Comparison of ENCODE assay signal across 8 cellular contexts in the genomic region with DNA sequence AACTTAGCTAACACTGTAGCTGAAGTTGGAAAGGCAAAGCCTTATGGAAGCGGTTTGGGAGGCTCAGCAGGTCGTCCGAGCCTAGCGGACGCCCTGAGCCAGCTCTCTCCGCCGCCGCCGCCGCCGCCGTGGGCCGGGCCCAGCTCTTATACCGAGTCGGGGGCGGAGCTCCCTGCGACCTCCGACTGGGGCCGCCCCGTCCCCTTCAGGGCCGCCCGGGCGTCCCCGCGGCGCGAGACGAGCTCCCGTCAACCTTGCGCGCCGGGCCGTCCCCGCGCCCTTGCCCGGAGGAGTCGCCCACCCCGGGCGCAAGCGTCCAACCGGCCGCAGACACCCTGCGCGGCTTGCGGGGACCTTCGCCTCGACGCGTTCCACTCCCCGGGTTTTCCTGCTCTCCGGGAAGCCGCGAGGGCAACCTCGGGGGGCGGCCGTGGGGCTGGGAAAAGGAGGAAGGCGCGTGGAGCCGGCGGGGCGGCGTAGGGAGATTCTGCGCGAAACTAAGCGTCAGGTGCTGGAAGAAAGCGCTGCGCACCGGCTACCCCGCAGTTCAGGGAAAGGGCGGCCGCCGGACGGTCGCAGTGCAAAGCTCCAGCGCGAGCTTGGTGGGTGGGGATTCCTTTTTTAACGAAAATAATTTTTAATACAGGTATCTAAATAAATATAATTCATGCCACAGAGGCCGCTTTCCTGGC. TPM values are rescaled to one million over a fixed set of nuclear protein-coding genes. Genes with fewer than 3 reads are reported as not detected.
DNase-seq lines count a peak whose midpoint lies in the region; ATAC-seq lines count a peak whose summit lies in the region.

A gene with protein sequence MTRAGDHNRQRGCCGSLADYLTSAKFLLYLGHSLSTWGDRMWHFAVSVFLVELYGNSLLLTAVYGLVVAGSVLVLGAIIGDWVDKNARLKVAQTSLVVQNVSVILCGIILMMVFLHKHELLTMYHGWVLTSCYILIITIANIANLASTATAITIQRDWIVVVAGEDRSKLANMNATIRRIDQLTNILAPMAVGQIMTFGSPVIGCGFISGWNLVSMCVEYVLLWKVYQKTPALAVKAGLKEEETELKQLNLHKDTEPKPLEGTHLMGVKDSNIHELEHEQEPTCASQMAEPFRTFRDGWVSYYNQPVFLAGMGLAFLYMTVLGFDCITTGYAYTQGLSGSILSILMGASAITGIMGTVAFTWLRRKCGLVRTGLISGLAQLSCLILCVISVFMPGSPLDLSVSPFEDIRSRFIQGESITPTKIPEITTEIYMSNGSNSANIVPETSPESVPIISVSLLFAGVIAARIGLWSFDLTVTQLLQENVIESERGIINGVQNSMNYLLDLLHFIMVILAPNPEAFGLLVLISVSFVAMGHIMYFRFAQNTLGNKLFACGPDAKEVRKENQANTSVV (minus strand): TSS at position 125 of the 692 bp plus-strand sequence. CDS start 326 bp downstream, outside the sequence.

- H3K27ac Mint-ChIP-seq in activated CD8-positive, alpha-beta T cell treated with anti-CD3 and anti-CD28 coated beads, Interleukin-2, amount 10 ng/mL, durations not matched to agents 7 days and 5 days, result no peak within 1 kb of the TSS

- DNase-seq in GM03348 (ENCODE audit: low spot score) (peak; percentile 83), NCI-H510A (lab: John Stamatoyannopoulos, UW) (peak; percentile 84), medulla oblongata (ENCODE audit: extremely low spot score) (peak; percentile 75), OCI-M2 (lab: John Stamatoyannopoulos, UW; ENCODE audit: unreplicated experiment) (no peak)
- DNase-seq in activated CD8-positive, alpha-beta T cell treated with anti-CD3 and anti-CD28 coated beads, Interleukin-2, amount 10 ng/mL, durations not matched to agents 7 days and 5 days, result peak; percentile 49
- DNase-seq in effector CD8-positive, alpha-beta T cell (lab: John Stamatoyannopoulos, UW), result peak; percentile 41
- peak; percentile 40 to 59 (median 57) for DNase-seq in stimulated activated CD4-positive, alpha-beta T cell treated with anti-CD3 and anti-CD28 coated beads, TNF-alpha, amount 100 ng/mL, for 1 hour (ENCODE audit: low read depth in 3 of 3, low spot score in 1 of 3)

- H3K4me1 Mint-ChIP-seq in activated CD8-positive, alpha-beta T cell treated with anti-CD3 and anti-CD28 coated beads, Interleukin-2, amount 10 ng/mL, durations not matched to agents 7 days and 5 days (ENCODE audit: low read depth), result peaks cover 19% of the 10 kb centered on the region

- ATAC-seq in HG02798 (IDR thresholded peaks at IDR 0.05; ENCODE audit: poor library complexity, unreplicated experiment), result peak; percentile 74
- peak; percentile 95 for ATAC-seq in activated CD8-positive, alpha-beta T cell treated with anti-CD3 and anti-CD28 coated beads, Interleukin-2, amount 10 ng/mL, durations not matched to agents 7 days and 5 days

- H3K36me3 Mint-ChIP-seq in activated CD8-positive, alpha-beta T cell treated with anti-CD3 and anti-CD28 coated beads, Interleukin-2, amount 10 ng/mL, durations not matched to agents 7 days and 5 days (ENCODE audit: low read depth), result no peaks in the 10 kb centered on the region

- POLR2A ChIA-PET in activated CD8-positive, alpha-beta T cell treated with anti-CD3 and anti-CD28 coated beads, Interleukin-2, amount 10 ng/mL, durations not matched to agents 7 days and 5 days (lab: Charles Lee), result interaction anchor here (0.6 to 1.1 kb wide), 2 partner anchors 11 to 77 kb away, joined by 3 read pairs; no protein-coding TSS in a partner anchor

- peak within 1 kb of the TSS; percentile 71 for H3K4me3 Mint-ChIP-seq in activated CD8-positive, alpha-beta T cell treated with anti-CD3 and anti-CD28 coated beads, Interleukin-2, amount 10 ng/mL, durations not matched to agents 7 days and 5 days

- no peaks in the 10 kb centered on the region for H3K9me3 Mint-ChIP-seq in activated CD8-positive, alpha-beta T cell treated with anti-CD3 and anti-CD28 coated beads, Interleukin-2, amount 10 ng/mL, durations not matched to agents 7 days and 5 days (ENCODE audit: insufficient read depth)

- CTCF ChIA-PET in activated CD8-positive, alpha-beta T cell treated with anti-CD3 and anti-CD28 coated beads, Interleukin-2, amount 10 ng/mL, durations not matched to agents 7 days and 5 days (lab: Charles Lee), result interaction anchor here (0.7 to 1.7 kb wide), 6 partner anchors 11 to 139 kb away, joined by 3 to 4 read pairs (median 4); partner anchors contain the start of gene WDR75

- H3K27me3 Mint-ChIP-seq in activated CD8-positive, alpha-beta T cell treated with anti-CD3 and anti-CD28 coated beads, Interleukin-2, amount 10 ng/mL, durations not matched to agents 7 days and 5 days (ENCODE audit: low read depth), result peaks cover 42% of the 10 kb centered on the region

RNA-seq across cellular contexts. Expression of the gene that starts here (rescaled TPM):
- under 1 TPM; 0.31 to 0.47 TPM for total RNA-seq in activated CD8-positive, alpha-beta T cell treated with anti-CD3 and anti-CD28 coated beads, Interleukin-2, amount 10 ng/mL, durations not matched to agents 7 days and 5 days

Comparison
In these comparisons a context has a peak if more than half of its experiments do, and no peak if none do; other contexts are left out.
1. Peak in DNase-seq and ATAC-seq in activated CD8-positive, alpha-beta T cell treated with anti-CD3 and anti-CD28 coated beads, Interleukin-2, amount 10 ng/mL, durations not matched to agents 7 days and 5 days; RNA of the gene not detected or under 1 TPM.